8 cellular contexts compared by ENCODE assay signal in the genomic region with DNA sequence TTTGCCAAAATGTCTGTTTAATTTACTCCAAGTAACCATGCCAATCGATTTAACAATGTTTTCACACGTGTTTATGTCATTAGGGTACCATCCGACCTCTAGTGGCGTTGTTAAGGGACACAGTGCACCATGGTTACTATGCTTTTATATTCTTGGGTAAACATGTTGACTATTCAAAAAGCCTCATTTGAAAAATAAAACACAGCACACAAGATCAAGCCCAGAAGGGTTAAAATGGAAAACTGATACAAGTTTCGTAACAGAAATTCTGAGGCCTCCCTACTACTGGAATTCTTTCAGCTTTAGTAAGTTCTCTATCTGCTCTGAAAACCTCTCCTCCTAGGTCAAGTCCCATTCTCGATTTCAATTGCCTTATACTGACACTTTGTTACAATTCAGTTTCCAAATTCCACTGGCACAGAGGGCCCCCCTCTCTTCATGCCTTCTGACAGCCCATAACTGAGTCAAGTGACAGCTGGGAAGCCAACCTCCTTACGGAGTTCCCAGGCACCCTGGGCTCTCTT. TPM values are rescaled to one million over a fixed set of nuclear protein-coding genes. Genes with fewer than 3 reads are reported as not detected.
DNase-seq lines count a peak whose midpoint lies in the region; ATAC-seq and TF ChIP-seq lines count a peak whose summit lies in the region.

No MANE protein-coding gene starts in this region.

- ATAC-seq in IMR-90 (ENCODE audit: low read depth), result no peak
- no peak for ATAC-seq in activated B cell treated with CpG ODN at 0.5 μM for 24 hours (ENCODE audit: low read depth)

- DNase-seq in NCI-H2081 (lab: John Stamatoyannopoulos, UW) (peak; percentile 16 to 44), NCI-H2081 treated with DMSO at 0.1 percent for 48 hours (lab: John Stamatoyannopoulos, UW) (no peak), IMR-90 (peak; percentile 43), activated B cell treated with CpG ODN at 0.5 μM for 24 hours (no peak), fibroblast of the conjunctiva (ENCODE audit: low read depth) (peak; percentile 75), retinal pigment epithelial cell (ENCODE audit: low read depth) (no peak), NCI-H2196 treated with DMSO at 0.1 percent for 48 hours (lab: John Stamatoyannopoulos, UW; ENCODE audit: unreplicated experiment) (no peak), NCI-H128 (lab: John Stamatoyannopoulos, UW; ENCODE audit: unreplicated experiment) (no peak)

- peak overlapping the region; percentile 85 for H3K9ac ChIP-seq in IMR-90 (ENCODE audit: low read depth, low read length)

- peak overlapping the region; percentile 69 for H3K27ac Mint-ChIP-seq in activated B cell treated with CpG ODN at 0.5 μM for 24 hours

- no peak overlapping the region for H3K4ac ChIP-seq in IMR-90 (ENCODE audit: low read depth, low read length)

- peak overlapping the region; percentile 99 for H3K4me2 ChIP-seq in IMR-90 (ENCODE audit: low read depth, low read length)

- POLR2A ChIA-PET in IMR-90 (lab: Charles Lee; ENCODE audit: unreplicated experiment) (no interaction called here), activated B cell treated with CpG ODN at 0.5 μM for 24 hours (lab: Charles Lee) (interaction anchor here (0.6 kb wide), 1 partner anchor 103 kb away, joined by 3 read pairs; no protein-coding TSS in a partner anchor)

- WGBS in IMR-90 (ENCODE audit: extremely low coverage in 2 of 2, insufficient read length in 1 of 2), 2 experiments, result 0% methylated on average over 3 of the region's 7 CpGs; no CpG with 5 or more reads in 1 of the 2 experiments

- no peak overlapping the region for H4K91ac ChIP-seq in IMR-90 (ENCODE audit: insufficient read depth, low read depth, low read length)

- H3K27ac ChIP-seq in IMR-90 (ENCODE audit: insufficient read depth, low read length), result peak overlapping the region; percentile 85

- peaks cover 60% of the 10 kb centered on the region for H3K4me1 Mint-ChIP-seq in activated B cell treated with CpG ODN at 0.5 μM for 24 hours

- no peak overlapping the region; the same call in 1 of the 2 replicates for H4K5ac ChIP-seq in IMR-90 (ENCODE audit: low read depth, low read length)

- no TSS peak for BruUV-seq in IMR-90 (replicated peaks; lab: Mats Ljungman, UMichigan)

- CTCF ChIA-PET in IMR-90 (lab: Yijun Ruan, JAX) (interaction anchor here (0.6 to 1.2 kb wide), 6 partner anchors 8 to 545 kb away, joined by 3 to 4 read pairs (median 3); partner anchors contain the start of gene USB1), activated B cell treated with CpG ODN at 0.5 μM for 24 hours (lab: Charles Lee) (interaction anchor here (0.8 kb wide), 1 partner anchor 72 kb away, joined by 4 read pairs; no protein-coding TSS in a partner anchor)

- H3K9me3 Mint-ChIP-seq in activated B cell treated with CpG ODN at 0.5 μM for 24 hours, result no peaks in the 10 kb centered on the region

- no peak overlapping the region for H2BK15ac ChIP-seq in IMR-90 (ENCODE audit: low read depth, low read length)

- peaks cover 16% of the 10 kb centered on the region for H3K4me1 ChIP-seq in IMR-90 (ENCODE audit: control insufficient read depth, insufficient read depth, low read length)

- peak overlapping the region; percentile 44 for H2BK5ac ChIP-seq in IMR-90 (ENCODE audit: low read depth, low read length, poor library complexity, severe bottlenecking)

- H3K36me3 Mint-ChIP-seq in activated B cell treated with CpG ODN at 0.5 μM for 24 hours (ENCODE audit: low read depth), result peaks cover 4% of the 10 kb centered on the region

- no peak overlapping the region for H3K56ac ChIP-seq in IMR-90 (ENCODE audit: extremely low read depth, insufficient read depth, low read length)

- TF ChIP-seq RAD21 in IMR-90 (IDR thresholded peaks at IDR 0.05; ENCODE audit: low read length), result no peak

- TF ChIP-seq CTCF in IMR-90 (conservative IDR thresholded peaks at IDR 0.05; ENCODE audit: low read depth, low read length) (peak; percentile 38), activated B cell treated with CpG ODN at 0.5 μM for 24 hours (IDR thresholded peaks at IDR 0.05) (no peak), retinal pigment epithelial cell (conservative IDR thresholded peaks at IDR 0.05; ENCODE audit: low read depth, low read length) (peak; percentile 48)

- H3K36me3 ChIP-seq in IMR-90 (ENCODE audit: control insufficient read depth, insufficient read depth, low read length), result no peaks in the 10 kb centered on the region

- intact Hi-C loops in IMR-90 (cut with micrococcal nuclease), result loop anchor here (5.0 kb wide), 1 partner anchor 390 kb away; the partner anchor contains the start of gene KATNB1
- intact Hi-C loops in activated B cell treated with CpG ODN at 0.5 μM for 24 hours (cut with micrococcal nuclease), result loop anchor here (5.0 to 10.0 kb wide), 4 partner anchors 388 to 1520 kb away; partner anchors contain the start of genes CIAPIN1, COQ9, MT2A and SETD6

- dilution Hi-C loops in IMR-90 (cut with HindIII; ENCODE audit: low sequenced_read_pairs, unreplicated experiment), result no loop called here

- peak overlapping the region; percentile 63 for H3K4me3 Mint-ChIP-seq in activated B cell treated with CpG ODN at 0.5 μM for 24 hours

- H2AK9ac ChIP-seq in IMR-90 (replicated peaks; ENCODE audit: low read depth, low read length, poor library complexity), result no peak overlapping the region

- peak overlapping the region; percentile 30; the same call in 1 of the 2 replicates for H3K14ac ChIP-seq in IMR-90 (replicated peaks; ENCODE audit: low read depth, low read length)

- 0 out of 2 replicates have a peak, but pooled peaks cover 2% of the 10 kb centered on the region for H3K9me3 ChIP-seq in IMR-90 (ENCODE audit: control insufficient read depth, insufficient read depth, low read length)

- H2BK120ac ChIP-seq in IMR-90 (ENCODE audit: low read depth, low read length), result no peak overlapping the region

- H3K23ac ChIP-seq in IMR-90 (ENCODE audit: low read depth, low read length), result peak overlapping the region; percentile 21; the same call in 1 of the 2 replicates

- no peak overlapping the region for H2AFZ ChIP-seq in IMR-90 (replicated peaks; ENCODE audit: low read length, poor library complexity)

- no peak overlapping the region for H4K8ac ChIP-seq in IMR-90 (ENCODE audit: low read depth in 2 of 2, low read length in 2 of 2)

- H3K27me3 ChIP-seq in IMR-90 (ENCODE audit: control insufficient read depth, insufficient read depth, low read length), result no peaks in the 10 kb centered on the region

- H2AK5ac ChIP-seq in IMR-90 (ENCODE audit: low read depth, low read length), result no peak overlapping the region

- H3K4me3 ChIP-seq in IMR-90 (ENCODE audit: insufficient read depth, low read depth, low read length) (peak overlapping the region; percentile 38), retinal pigment epithelial cell (ENCODE audit: low read length) (peak overlapping the region; percentile 88)

- no peaks in the 10 kb centered on the region for H3K27me3 Mint-ChIP-seq in activated B cell treated with CpG ODN at 0.5 μM for 24 hours

- H3K79me1 ChIP-seq in IMR-90 (ENCODE audit: low read depth in 1 of 2, low read length in 2 of 2), result peaks cover 20 to 45% of the 10 kb centered on the region in 2 experiments

- H2BK20ac ChIP-seq in IMR-90 (ENCODE audit: low read depth, low read length), result no peak overlapping the region

- peaks cover 16% of the 10 kb centered on the region for H3K9me1 ChIP-seq in IMR-90 (ENCODE audit: insufficient read depth, low read length)

- no peak for TF ChIP-seq POLR2A in IMR-90 (IDR thresholded peaks at IDR 0.05; ENCODE audit: low read depth, low read length)

- peaks cover 48% of the 10 kb centered on the region for H4K20me1 ChIP-seq in IMR-90 (ENCODE audit: insufficient read depth, low read length)

- in situ Hi-C loops in IMR-90 (cut with MboI; ENCODE audit: low sequenced_read_pairs), result loop anchor here (5.0 kb wide), 1 partner anchor 105 kb away; no protein-coding TSS in a partner anchor

- peak overlapping the region; percentile 37 for H3K18ac ChIP-seq in IMR-90 (ENCODE audit: low read depth, low read length)

TF ChIP-seq in IMR-90, 13 proteins besides CTCF, POLR2A, EP300 and RAD21:
- TF ChIP-seq RFX5 (IDR thresholded peaks at IDR 0.05; ENCODE audit: low read depth, low read length), result no peak
- TF ChIP-seq MXI1 (IDR thresholded peaks at IDR 0.05; ENCODE audit: borderline replicate concordance, low read depth, low read length), result 0 out of 2 replicates have a peak, but pooled peaks have one; percentile 27

RNA-seq across cellular contexts. Expression of gene CFAP20, which starts 2.1 kb away (rescaled TPM):
- total RNA-seq in IMR-90 (2012; rRNA removed), result 36.4 and 39.1 TPM in 2 replicates
- 52.8 and 54.0 TPM in 2 replicates for polyA plus RNA-seq in IMR-90 (2012; rRNA removed)
- 38.3 and 51.0 TPM in 2 replicates for polyA plus RNA-seq in IMR-90 (2012; cell fraction: cytosol; rRNA removed)
- polyA plus RNA-seq in IMR-90 (2012; cell fraction: nucleus; rRNA removed; ENCODE audit: low replicate concordance), result 35.9 and 51.2 TPM in 2 replicates
- 20.2 and 24.9 TPM in 2 replicates for total RNA-seq in activated B cell treated with CpG ODN at 0.5 μM for 24 hours

Comparison
In these comparisons a context has a peak if more than half of its experiments do, and no peak if none do; other contexts are left out.
1. DNase-seq: peak in NCI-H2081 (2 of 2), IMR-90 (single experiment) and fibroblast of the conjunctiva (single experiment); none in NCI-H2081 treated with DMSO at 0.1 percent for 48 hours (single experiment), activated B cell treated with CpG ODN at 0.5 μM for 24 hours (single experiment), retinal pigment epithelial cell (single experiment), NCI-H2196 treated with DMSO at 0.1 percent for 48 hours (single experiment) and NCI-H128 (single experiment).